In the genomic region with DNA sequence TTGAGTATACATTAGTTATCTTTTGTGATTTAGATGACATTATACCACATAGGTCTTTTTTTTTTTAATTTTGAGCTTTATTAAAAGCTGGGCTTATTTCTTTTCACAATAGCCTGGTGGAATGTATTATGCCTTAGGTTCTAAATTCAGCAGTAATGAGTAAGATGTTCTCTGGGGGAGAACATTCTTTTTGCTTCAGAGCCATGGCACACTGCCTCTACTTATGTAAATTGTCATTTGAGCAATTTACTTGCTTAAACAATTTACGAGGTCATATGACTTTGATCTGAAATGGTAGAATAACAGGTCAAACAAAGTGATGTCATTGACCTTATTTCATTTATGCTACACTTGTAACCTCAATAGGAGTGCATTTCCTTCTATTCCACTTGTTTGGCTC, we compare ENCODE assay signal across 1 cellular context.
TF ChIP-seq lines count a peak whose summit lies in the region.

No MANE protein-coding gene starts in this region.

TF ChIP-seq in IMR-90, 13 proteins besides CTCF, POLR2A, EP300 and RAD21:
- TF ChIP-seq SMC3 (IDR thresholded peaks at IDR 0.05; ENCODE audit: low read depth, low read length) (no peak), RCOR1 (IDR thresholded peaks at IDR 0.05; ENCODE audit: insufficient replicate concordance, low read length) (no peak), MXI1 (IDR thresholded peaks at IDR 0.05; ENCODE audit: borderline replicate concordance, low read depth, low read length) (no peak), CEBPB (IDR thresholded peaks at IDR 0.05; ENCODE audit: low read depth, low read length) (no peak), NFE2L2 (IDR thresholded peaks at IDR 0.05; ENCODE audit: low read depth, low read length) (no peak), FOS (IDR thresholded peaks at IDR 0.05; ENCODE audit: low read depth, low read length) (no peak), BHLHE40 (IDR thresholded peaks at IDR 0.05; ENCODE audit: low read depth, low read length) (no peak), MAZ (IDR thresholded peaks at IDR 0.05; ENCODE audit: borderline replicate concordance, low read depth, low read length) (no peak), RFX5 (IDR thresholded peaks at IDR 0.05; ENCODE audit: low read depth, low read length) (no peak), MAFK (IDR thresholded peaks at IDR 0.05; ENCODE audit: low read depth, low read length) (no peak), CHD1 (IDR thresholded peaks at IDR 0.05; ENCODE audit: low read depth, low read length) (no peak)
- TF ChIP-seq, protein P1, sequence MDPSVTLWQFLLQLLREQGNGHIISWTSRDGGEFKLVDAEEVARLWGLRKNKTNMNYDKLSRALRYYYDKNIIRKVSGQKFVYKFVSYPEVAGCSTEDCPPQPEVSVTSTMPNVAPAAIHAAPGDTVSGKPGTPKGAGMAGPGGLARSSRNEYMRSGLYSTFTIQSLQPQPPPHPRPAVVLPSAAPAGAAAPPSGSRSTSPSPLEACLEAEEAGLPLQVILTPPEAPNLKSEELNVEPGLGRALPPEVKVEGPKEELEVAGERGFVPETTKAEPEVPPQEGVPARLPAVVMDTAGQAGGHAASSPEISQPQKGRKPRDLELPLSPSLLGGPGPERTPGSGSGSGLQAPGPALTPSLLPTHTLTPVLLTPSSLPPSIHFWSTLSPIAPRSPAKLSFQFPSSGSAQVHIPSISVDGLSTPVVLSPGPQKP (IDR thresholded peaks at IDR 0.05; ENCODE audit: borderline replicate concordance, low read depth, low read length): no peak
- TF ChIP-seq, protein P2, sequence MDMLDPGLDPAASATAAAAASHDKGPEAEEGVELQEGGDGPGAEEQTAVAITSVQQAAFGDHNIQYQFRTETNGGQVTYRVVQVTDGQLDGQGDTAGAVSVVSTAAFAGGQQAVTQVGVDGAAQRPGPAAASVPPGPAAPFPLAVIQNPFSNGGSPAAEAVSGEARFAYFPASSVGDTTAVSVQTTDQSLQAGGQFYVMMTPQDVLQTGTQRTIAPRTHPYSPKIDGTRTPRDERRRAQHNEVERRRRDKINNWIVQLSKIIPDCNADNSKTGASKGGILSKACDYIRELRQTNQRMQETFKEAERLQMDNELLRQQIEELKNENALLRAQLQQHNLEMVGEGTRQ (IDR thresholded peaks at IDR 0.05; ENCODE audit: low read depth, low read length): no peak
